19 cellular contexts compared by ENCODE assay signal in genomic region chr7:1988533-1988930, GRCh38.
A peak's percentile ranks its signal among the peaks of the same experiment; 100 is the strongest.
DNase-seq lines count a peak whose midpoint lies in the region; ATAC-seq and TF ChIP-seq lines count a peak whose summit lies in the region.
"Had no signal": no experiment of that assay in that cellular context is flagged by ENCODE, and none has a peak within 500 bp of the region (broad histone marks: within the 10 kb centered on the region; RNA-seq: fewer than 3 reads in every experiment).

No MANE protein-coding gene starts in this region.

- no peaks in the 10 kb centered on the region for H3K79me2 ChIP-seq in H9 (ENCODE audit: insufficient read depth, low read length)
- no peaks in the 10 kb centered on the region for H3K79me2 ChIP-seq in neural progenitor cell (ENCODE audit: low read depth)

- H3K36me3 ChIP-seq in neural progenitor cell, result no peaks in the 10 kb centered on the region
- no peaks in the 10 kb centered on the region for H3K36me3 ChIP-seq in Caco-2 (ENCODE audit: control insufficient read depth, insufficient read depth, low read length)
- no peaks in the 10 kb centered on the region for H3K36me3 ChIP-seq in thyroid gland

- WGBS in right cardiac atrium, result 96% methylated on average over 17 of the region's 17 CpGs
- WGBS in H9 (ENCODE audit: extremely low coverage, insufficient read length, low lambda C conversion rate), result no CpG with 5 or more reads among the region's 17 CpGs
- 93 to 97% methylated on average over 10 to 16 of the region's 17 CpGs for WGBS in thyroid gland, 2 donors

- ATAC-seq in right cardiac atrium (peak in 1 of 2 donors; percentile 5), left ventricle myocardium superior (no peak), HG03442 (IDR thresholded peaks at IDR 0.05; ENCODE audit: unreplicated experiment) (no peak)

- no peaks in the 10 kb centered on the region for H3K27me3 Mint-ChIP-seq in H9 (ENCODE audit: low read depth)
- H3K27me3 Mint-ChIP-seq in chondrocyte (ENCODE audit: low read depth), result no peaks in the 10 kb centered on the region
- no peaks in the 10 kb centered on the region for H3K27me3 Mint-ChIP-seq in neural progenitor cell (ENCODE audit: insufficient read depth, low read depth)
- H3K27me3 Mint-ChIP-seq in Caco-2 (ENCODE audit: insufficient read depth, unreplicated experiment), result no peaks in the 10 kb centered on the region

- no peak overlapping the region for H3K18ac ChIP-seq in H9 (ENCODE audit: insufficient read length, low read depth, low read length)

- H2AFZ ChIP-seq in H9 (ENCODE audit: low read length) (no peak overlapping the region), neural progenitor cell (replicated peaks) (no peak overlapping the region)

- no peak overlapping the region for H3K4me2 ChIP-seq in H9 (ENCODE audit: insufficient read depth, insufficient read length, low read length)
- H3K4me2 ChIP-seq in neural progenitor cell, result no peak overlapping the region
- H3K4me2 ChIP-seq: SK-N-SH had no signal

- BruUV-seq in Caco-2 (replicated peaks; lab: Mats Ljungman, UMichigan), result no TSS peak

- H3K23ac ChIP-seq in H9 (ENCODE audit: insufficient read length, low read depth, low read length), result no peak overlapping the region

- no peak for TF ChIP-seq POLR2A in thyroid gland (IDR thresholded peaks at IDR 0.05)

- CTCF ChIA-PET in Caco-2 (lab: Charles Lee), result no interaction called here

- H3K27ac ChIP-seq in right cardiac atrium (ENCODE audit: low read length) (no peak overlapping the region), H9 (ENCODE audit: insufficient read length, low read depth, low read length) (no peak overlapping the region), neural progenitor cell (no peak overlapping the region), thyroid gland (no peak overlapping the region)
- H3K27ac ChIP-seq: C4-2B had no signal

- no peak for TF ChIP-seq CTCF in H9 (conservative IDR thresholded peaks at IDR 0.05)
- no peak for TF ChIP-seq CTCF in chondrocyte (IDR thresholded peaks at IDR 0.05)
- TF ChIP-seq CTCF in neural progenitor cell (IDR thresholded peaks at IDR 0.05), result no peak
- TF ChIP-seq CTCF in Caco-2 (IDR thresholded peaks at IDR 0.05; ENCODE audit: insufficient read depth in 1 of 2, low read depth in 1 of 2, low read length in 1 of 2, severe bottlenecking in 1 of 2, unreplicated experiment in 1 of 2), result no peak
- TF ChIP-seq CTCF in thyroid gland (IDR thresholded peaks at IDR 0.05), result no peak

- peaks cover 17 to 20% of the 10 kb centered on the region in 2 experiments for H3K4me1 Mint-ChIP-seq in H9
- H3K4me1 Mint-ChIP-seq in chondrocyte (ENCODE audit: low read depth), result no peaks in the 10 kb centered on the region
- peaks cover 7% of the 10 kb centered on the region for H3K4me1 Mint-ChIP-seq in neural progenitor cell
- peaks cover 14% of the 10 kb centered on the region for H3K4me1 Mint-ChIP-seq in Caco-2 (ENCODE audit: low read depth, unreplicated experiment)

- 0 out of 7 replicates have a peak, but pooled peaks cover 0 to 5% (median 0%) of the 10 kb centered on the region in 3 experiments for H3K36me3 Mint-ChIP-seq in H9 (ENCODE audit: insufficient read depth in 1 of 3, low read depth in 3 of 3)
- H3K36me3 Mint-ChIP-seq in chondrocyte (ENCODE audit: low read depth), result peaks cover 3% of the 10 kb centered on the region
- H3K36me3 Mint-ChIP-seq in neural progenitor cell, result peaks cover 6% of the 10 kb centered on the region
- H3K36me3 Mint-ChIP-seq in Caco-2 (ENCODE audit: insufficient read depth, unreplicated experiment), result peaks cover 14% of the 10 kb centered on the region

- no peaks in the 10 kb centered on the region for H3K9me3 Mint-ChIP-seq in H9
- H3K9me3 Mint-ChIP-seq in chondrocyte (ENCODE audit: low read depth), result no peaks in the 10 kb centered on the region
- H3K9me3 Mint-ChIP-seq in neural progenitor cell, result no peaks in the 10 kb centered on the region
- H3K9me3 Mint-ChIP-seq in Caco-2 (ENCODE audit: unreplicated experiment), result no peaks in the 10 kb centered on the region

- H3F3A ChIP-seq in neural progenitor cell (ENCODE audit: low read depth), result peaks cover 5% of the 10 kb centered on the region

- H4K8ac ChIP-seq in H9 (replicated peaks; ENCODE audit: insufficient read length, low read depth, low read length), result no peak overlapping the region

- H2BK12ac ChIP-seq in H9 (ENCODE audit: insufficient read length, low read depth, low read length), result no peak overlapping the region

- H3K9me3 ChIP-seq in right cardiac atrium (ENCODE audit: control insufficient read depth, low read length), result no peaks in the 10 kb centered on the region
- H3K9me3 ChIP-seq in H9 (ENCODE audit: control insufficient read depth, low read depth, low read length), result no peaks in the 10 kb centered on the region
- no peaks in the 10 kb centered on the region for H3K9me3 ChIP-seq in neural progenitor cell (ENCODE audit: low read depth)
- H3K9me3 ChIP-seq in Caco-2, result no peaks in the 10 kb centered on the region
- H3K9me3 ChIP-seq in thyroid gland, result no peaks in the 10 kb centered on the region
- H3K9me3 ChIP-seq: SK-N-SH had no signal

- H3K79me1 ChIP-seq in H9 (ENCODE audit: insufficient read depth, low read depth, low read length, poor library complexity, severe bottlenecking), result no peaks in the 10 kb centered on the region

- H2BK15ac ChIP-seq in H9 (ENCODE audit: low read depth, low read length), result no peak overlapping the region

- no peak overlapping the region for H2AK5ac ChIP-seq in H9 (ENCODE audit: insufficient read length, low read length)

- H3K23me2 ChIP-seq in H9 (ENCODE audit: insufficient read length, low read depth, low read length, poor library complexity, severe bottlenecking), result no peaks in the 10 kb centered on the region

- no peak overlapping the region; the same call in 1 of the 2 replicates for H3K4ac ChIP-seq in H9 (ENCODE audit: low read depth, low read length)

- H3T11ph ChIP-seq in H9 (ENCODE audit: low read length), result no peak overlapping the region

- peak overlapping the region; percentile 48; the same call in 1 of the 2 replicates for H3K14ac ChIP-seq in H9 (ENCODE audit: insufficient read depth, low read length)

- intact Hi-C loops in right cardiac atrium (cut with DNase I) (no loop called here), left ventricle myocardium superior (cut with micrococcal nuclease) (no loop called here), Caco-2 (cut with micrococcal nuclease; ENCODE audit: unreplicated experiment) (no loop called here), thyroid gland (cut with DNase I) (no loop called here)

- no peak overlapping the region for H4K5ac ChIP-seq in H9 (ENCODE audit: insufficient read length, low read depth, low read length)

- H3K4me1 ChIP-seq in right cardiac atrium (ENCODE audit: control insufficient read depth, insufficient read depth, low read length) (peaks cover 9% of the 10 kb centered on the region), H9 (ENCODE audit: insufficient read depth, low read length) (no peaks in the 10 kb centered on the region), neural progenitor cell (peaks cover 13% of the 10 kb centered on the region), Caco-2 (no peaks in the 10 kb centered on the region), thyroid gland (no peaks in the 10 kb centered on the region)

- DNase-seq in right cardiac atrium (peak in 2 of 3 donors; percentile 4 to 34), left ventricle myocardium superior (no peak), H9 (no peak), chondrocyte (ENCODE audit: low spot score) (peak; percentile 62), neural progenitor cell (ENCODE audit: low spot score) (no peak), Caco-2 (no peak), thyroid gland (no peak)
- DNase-seq: COR-L47, GDM1, KBM-7, NCI-H187 treated with DMSO at 0.1 percent for 48 hours, NCI-H2227 treated with DMSO at 0.1 percent for 48 hours, NCI-H510A treated with DMSO at 0.1 percent for 48 hours, NCI-H774, OCI-M1, SHP77 treated with DMSO at 0.1 percent for 48 hours, SK-N-SH had no signal

- H2BK20ac ChIP-seq in H9 (ENCODE audit: low read depth, low read length, poor library complexity, severe bottlenecking), result no peak overlapping the region

- H3K56ac ChIP-seq in H9 (ENCODE audit: insufficient read length, low read depth, low read length), result no peak overlapping the region

- no peak overlapping the region for H4K91ac ChIP-seq in H9 (ENCODE audit: insufficient read length, low read depth, low read length)

- H3K27ac Mint-ChIP-seq in H9 (peak overlapping the region in 1 of 3 experiments; percentile 55; a peak in 2 of 7 replicates), chondrocyte (ENCODE audit: unreplicated experiment) (no peak overlapping the region), neural progenitor cell (peak overlapping the region; percentile 50), Caco-2 (ENCODE audit: unreplicated experiment) (no peak overlapping the region)

- no peak overlapping the region for H3K4me3 ChIP-seq in right cardiac atrium (ENCODE audit: low read length)
- H3K4me3 ChIP-seq in neural progenitor cell, result no peak overlapping the region
- H3K4me3 ChIP-seq in Caco-2 (ENCODE audit: low read depth, low read length), result no peak overlapping the region
- no peak overlapping the region for H3K4me3 ChIP-seq in thyroid gland (replicated peaks in 1 of 3)

- H2BK120ac ChIP-seq in H9 (ENCODE audit: low read depth, low read length, poor library complexity, severe bottlenecking), result no peak overlapping the region

- POLR2A ChIA-PET in Caco-2 (lab: Charles Lee), result no interaction called here

- H4K20me1 ChIP-seq in H9 (ENCODE audit: control insufficient read depth, insufficient read depth, insufficient read length) (no peaks in the 10 kb centered on the region), neural progenitor cell (ENCODE audit: low read depth) (peaks cover 9% of the 10 kb centered on the region)

- H2BK5ac ChIP-seq in H9 (ENCODE audit: insufficient read length, low read length), result no peak overlapping the region

- H3K27me3 ChIP-seq in right cardiac atrium (ENCODE audit: control insufficient read depth, insufficient read depth) (no peaks in the 10 kb centered on the region), H9 (ENCODE audit: insufficient read depth, low read length) (no peaks in the 10 kb centered on the region), neural progenitor cell (no peaks in the 10 kb centered on the region), Caco-2 (replicated peaks; ENCODE audit: control insufficient read depth, insufficient read depth, low read length) (no peaks in the 10 kb centered on the region), thyroid gland (no peaks in the 10 kb centered on the region)

- no peak overlapping the region for H3K4me3 Mint-ChIP-seq in H9
- H3K4me3 Mint-ChIP-seq in chondrocyte (ENCODE audit: unreplicated experiment), result no peak overlapping the region
- no peak overlapping the region for H3K4me3 Mint-ChIP-seq in neural progenitor cell
- H3K4me3 Mint-ChIP-seq in Caco-2 (ENCODE audit: unreplicated experiment), result no peak overlapping the region

- H3K9ac ChIP-seq in H9 (ENCODE audit: extremely low read depth, insufficient read length, low read length) (no peak overlapping the region), neural progenitor cell (no peak overlapping the region)
- H3K9ac ChIP-seq: SK-N-SH had no signal

Comparison
In these comparisons a context has a peak if more than half of its experiments do, and no peak if none do; other contexts are left out.
1. DNase-seq: peak in right cardiac atrium (2 of 3) and chondrocyte (single experiment); none in left ventricle myocardium superior (single experiment), H9 (single experiment), neural progenitor cell (single experiment), Caco-2 (0 of 2) and thyroid gland (0 of 2).